Comparison of ENCODE assay signal across 27 cellular contexts in the genomic region with DNA sequence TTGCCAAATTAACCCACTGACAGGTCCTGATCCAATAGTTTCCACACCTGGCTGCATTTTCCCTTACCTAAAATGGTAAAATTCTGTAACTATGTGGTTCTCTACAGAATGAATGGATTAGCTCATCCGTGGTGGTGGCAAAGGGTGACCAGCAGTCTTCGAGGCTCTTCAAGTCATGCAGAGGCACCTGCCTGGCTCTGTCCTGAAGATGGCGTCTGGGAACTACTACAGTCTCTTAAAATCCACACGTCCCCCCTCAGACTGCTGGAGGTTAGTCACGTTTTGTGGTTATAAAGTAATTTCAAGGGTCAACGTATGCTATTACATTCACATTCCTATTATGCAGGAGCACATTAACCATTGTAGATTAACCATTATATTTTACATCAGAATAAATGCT.
"Had no signal": no experiment of that assay in that cellular context is flagged by ENCODE, and none has a peak within 500 bp of the region (broad histone marks: within the 10 kb centered on the region; RNA-seq: fewer than 3 reads in every experiment).

No MANE protein-coding gene starts in this region.

- H3K27ac Mint-ChIP-seq: activated naive CD4-positive, alpha-beta T cell treated with anti-CD3 and anti-CD28 coated beads for 36 hours; activated naive CD8-positive, alpha-beta T cell treated with anti-CD3 and anti-CD28 coated beads, Interleukin-2, amount 10 ng/mL, durations not matched to agents 7 days and 5 days; nephron; stimulated activated naive B cell treated with anti-CD40 and anti-IgM and Interleukin-4, amounts not matched to agents 10 μg/mL and 1 μg/mL and 100 μg/mL, for 72 hours; T-helper 2 cell treated with Interferon-gamma antibody and Interleukin-4, amounts not matched to agents 5 μg/mL and 100 μg/mL, for 36 hours had no signal

- H3K36me3 Mint-ChIP-seq: activated naive CD8-positive, alpha-beta T cell treated with anti-CD3 and anti-CD28 coated beads, Interleukin-2, amount 10 ng/mL, durations not matched to agents 7 days and 5 days; stimulated activated naive B cell treated with anti-CD40 and anti-IgM and Interleukin-4, amounts not matched to agents 10 μg/mL and 1 μg/mL and 100 μg/mL, for 72 hours had no signal

- FAIRE-seq: astrocyte, islet of Langerhans had no signal

- ATAC-seq: heart right ventricle; mucosa of descending colon; right cardiac atrium; stimulated activated naive B cell treated with anti-CD40 and anti-IgM and Interleukin-4, amounts not matched to agents 10 μg/mL and 1 μg/mL and 100 μg/mL, for 72 hours; upper lobe of right lung had no signal

- DNase-seq: activated CD4-positive, alpha-beta T cell treated with anti-CD3 and anti-CD28 coated beads for 4 hours; activated CD4-positive, alpha-beta T cell treated with anti-CD3 and anti-CD28 coated beads, Interleukin-2, amount 50 U/mL, for 4 hours; activated CD8-positive, alpha-beta memory T cell treated with anti-CD3 and anti-CD28 coated beads for 24 hours; activated effector memory CD4-positive, alpha-beta T cell treated with anti-CD3 and anti-CD28 coated beads, Interleukin-2, amount 50 U/mL, for 16 hours; activated naive CD4-positive, alpha-beta T cell treated with anti-CD3 and anti-CD28 coated beads for 36 hours; activated naive CD8-positive, alpha-beta T cell treated with anti-CD3 and anti-CD28 coated beads, Interleukin-2, amount 10 ng/mL, durations not matched to agents 7 days and 5 days; brain microvascular endothelial cell; dorsolateral prefrontal cortex; foreskin melanocyte; heart right ventricle; left ventricle myocardium inferior; mucosa of descending colon; posterior cingulate gyrus; right cardiac atrium; stimulated activated CD4-positive, alpha-beta T cell treated with anti-CD3 and anti-CD28 coated beads, Interleukin-15, amount 100 ng/mL, for 24 hours; stimulated activated CD4-positive, alpha-beta T cell treated with anti-CD3 and anti-CD28 coated beads, Interleukin-2, amount 100 ng/mL, for 24 hours; stimulated activated naive B cell treated with anti-CD40 and anti-IgM and Interleukin-4, amounts not matched to agents 10 μg/mL and 1 μg/mL and 100 μg/mL, for 72 hours; tibial artery; upper lobe of right lung had no signal

- H3K4me3 Mint-ChIP-seq: activated naive CD4-positive, alpha-beta T cell treated with anti-CD3 and anti-CD28 coated beads for 36 hours; activated naive CD8-positive, alpha-beta T cell treated with anti-CD3 and anti-CD28 coated beads, Interleukin-2, amount 10 ng/mL, durations not matched to agents 7 days and 5 days; nephron; stimulated activated naive B cell treated with anti-CD40 and anti-IgM and Interleukin-4, amounts not matched to agents 10 μg/mL and 1 μg/mL and 100 μg/mL, for 72 hours; T-helper 2 cell treated with Interferon-gamma antibody and Interleukin-4, amounts not matched to agents 5 μg/mL and 100 μg/mL, for 36 hours had no signal

- H3K9me3 Mint-ChIP-seq: activated naive CD4-positive, alpha-beta T cell treated with anti-CD3 and anti-CD28 coated beads for 36 hours; activated naive CD8-positive, alpha-beta T cell treated with anti-CD3 and anti-CD28 coated beads, Interleukin-2, amount 10 ng/mL, durations not matched to agents 7 days and 5 days; nephron; T-helper 2 cell treated with Interferon-gamma antibody and Interleukin-4, amounts not matched to agents 5 μg/mL and 100 μg/mL, for 36 hours had no signal

- H3K36me3 ChIP-seq: brain microvascular endothelial cell, esophagus muscularis mucosa, heart right ventricle, left ventricle myocardium inferior, suprapubic skin, tibial artery, upper lobe of right lung had no signal

- H3K4me3 ChIP-seq: coronary artery, dorsolateral prefrontal cortex, esophagus muscularis mucosa, heart right ventricle, left ventricle myocardium inferior, lung, mucosa of descending colon, suprapubic skin, tibial artery, upper lobe of right lung had no signal

- H3K9me3 ChIP-seq: esophagus muscularis mucosa, left ventricle myocardium inferior, mucosa of descending colon, suprapubic skin, tibial artery, upper lobe of right lung had no signal

- H3K27me3 ChIP-seq: brain microvascular endothelial cell, tibial artery, upper lobe of right lung had no signal

- H3K4me1 Mint-ChIP-seq: activated naive CD8-positive, alpha-beta T cell treated with anti-CD3 and anti-CD28 coated beads, Interleukin-2, amount 10 ng/mL, durations not matched to agents 7 days and 5 days; nephron; stimulated activated naive B cell treated with anti-CD40 and anti-IgM and Interleukin-4, amounts not matched to agents 10 μg/mL and 1 μg/mL and 100 μg/mL, for 72 hours had no signal

- H3K4me1 ChIP-seq: left ventricle myocardium inferior, suprapubic skin, tibial artery, upper lobe of right lung had no signal

- H3K27ac ChIP-seq: brain microvascular endothelial cell, coronary artery, dorsolateral prefrontal cortex, esophagus muscularis mucosa, heart right ventricle, left ventricle myocardium inferior, suprapubic skin, tibial artery, upper lobe of right lung had no signal
